In the genomic region with DNA sequence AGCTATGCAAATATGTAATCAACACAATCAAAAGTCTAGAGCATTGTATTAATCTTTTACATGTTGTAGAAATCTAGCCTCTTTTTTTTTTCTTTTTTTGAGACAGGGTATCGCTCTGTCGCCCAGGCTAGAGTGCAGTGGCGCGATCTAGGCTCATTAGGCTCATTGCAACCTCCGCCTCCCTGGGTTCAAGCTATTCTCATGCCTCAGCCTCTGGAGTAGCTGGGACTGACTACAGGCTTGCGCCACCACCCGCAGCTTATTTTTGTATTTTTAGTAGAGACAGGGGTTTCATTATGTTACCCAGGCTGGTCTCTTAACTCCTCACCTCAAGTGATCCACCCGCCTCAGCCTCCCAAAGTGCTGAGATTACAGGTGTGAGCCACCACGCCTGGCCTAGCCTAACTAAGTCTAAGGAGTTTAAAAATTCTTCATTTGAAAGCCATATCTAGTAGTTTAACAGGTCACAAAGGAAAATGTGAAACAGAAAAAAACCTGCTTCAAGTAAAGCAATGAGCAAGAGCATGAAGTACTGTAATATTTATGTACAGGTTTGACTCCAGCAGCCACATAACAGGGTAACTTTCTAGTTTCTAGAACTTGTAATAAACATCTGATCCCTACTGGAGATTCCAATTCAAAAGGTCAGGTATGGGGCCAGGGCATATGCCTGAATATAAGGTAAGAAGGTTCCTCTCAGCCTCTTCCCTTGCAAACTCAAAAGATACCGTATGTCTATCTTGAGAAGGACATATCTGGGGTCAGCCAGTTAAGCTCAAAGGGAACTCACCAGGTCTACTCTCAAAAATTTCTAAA, we compare ENCODE assay signal across 9 cellular contexts. TPM values are rescaled to one million over a fixed set of nuclear protein-coding genes. Genes with fewer than 3 reads are reported as not detected.
DNase-seq lines count a peak whose midpoint lies in the region; ATAC-seq and TF ChIP-seq lines count a peak whose summit lies in the region.
"Had no signal": no experiment of that assay in that cellular context is flagged by ENCODE, and none has a peak within 500 bp of the region (broad histone marks: within the 10 kb centered on the region; RNA-seq: fewer than 3 reads in every experiment).

No MANE protein-coding gene starts in this region.

- DNase-seq in GM23248: no peak
- peak; percentile 40 for DNase-seq in ecto neural progenitor cell (ENCODE audit: low spot score)
- DNase-seq in stimulated activated CD4-positive, alpha-beta T cell treated with anti-CD3 and anti-CD28 coated beads, Interleukin-2, amount 100 ng/mL, for 24 hours: peak; percentile 34 to 40
- DNase-seq in central memory CD4-positive, alpha-beta T cell: no peak
- no peak for DNase-seq in body of pancreas
- DNase-seq: erythroblast had no signal

- ATAC-seq in GM21717 (IDR thresholded peaks at IDR 0.05; ENCODE audit: unreplicated experiment) (no peak), body of pancreas (no peak)

- H3K27ac ChIP-seq in GM23248: peak overlapping the region; percentile 28; the same call in 1 of the 2 replicates
- no peak overlapping the region for H3K27ac ChIP-seq in SU-DHL-6 (ENCODE audit: low read depth, low read length)
- no peak overlapping the region for H3K27ac ChIP-seq in body of pancreas
- H3K27ac ChIP-seq: prostate gland had no signal

- TF ChIP-seq POLR2A in body of pancreas (IDR thresholded peaks at IDR 0.05): no peak

- peaks cover 36% of the 10 kb centered on the region for H3K4me1 ChIP-seq in GM23248 (ENCODE audit: insufficient read depth)
- peaks cover 56% of the 10 kb centered on the region for H3K4me1 ChIP-seq in body of pancreas

- H3K9me3 ChIP-seq in GM23248 (ENCODE audit: low read depth): no peaks in the 10 kb centered on the region
- H3K9me3 ChIP-seq in SU-DHL-6 (ENCODE audit: insufficient read depth, low read length): no peaks in the 10 kb centered on the region
- H3K9me3 ChIP-seq in body of pancreas: no peaks in the 10 kb centered on the region
- H3K9me3 ChIP-seq: prostate gland had no signal

- in situ Hi-C loops in GM23248 (cut with MboI): no loop called here

- H3K9me2 ChIP-seq in GM23248 (ENCODE audit: insufficient read depth) (no peaks in the 10 kb centered on the region), SU-DHL-6 (replicated peaks; ENCODE audit: insufficient read depth, low read length) (no peaks in the 10 kb centered on the region)

- H2AFZ ChIP-seq in GM23248 (no peak overlapping the region), SU-DHL-6 (ENCODE audit: low read depth, low read length, severe bottlenecking) (no peak overlapping the region)

- H3K27me3 ChIP-seq in GM23248 (replicated peaks; ENCODE audit: insufficient read depth) (no peaks in the 10 kb centered on the region), SU-DHL-6 (ENCODE audit: low read length) (no peaks in the 10 kb centered on the region), body of pancreas (no peaks in the 10 kb centered on the region)

- intact Hi-C loops in body of pancreas (cut with DNase I): no loop called here

- H3K79me2 ChIP-seq in GM23248 (ENCODE audit: insufficient read depth) (peaks cover 98% of the 10 kb centered on the region), SU-DHL-6 (ENCODE audit: insufficient read depth, low read length) (peaks cover 94% of the 10 kb centered on the region)

- peak overlapping the region; percentile 80; the same call in 1 of the 2 replicates for H3K4me3 ChIP-seq in GM23248
- H3K4me3 ChIP-seq in SU-DHL-6 (ENCODE audit: insufficient read depth, low read length, poor library complexity, severe bottlenecking): no peak overlapping the region
- no peak overlapping the region for H3K4me3 ChIP-seq in body of pancreas
- H3K4me3 ChIP-seq: prostate gland had no signal

- H3K4me2 ChIP-seq in GM23248 (ENCODE audit: unreplicated experiment) (peak overlapping the region; percentile 94), SU-DHL-6 (ENCODE audit: low read depth, low read length, poor library complexity, severe bottlenecking) (peak overlapping the region; percentile 93)

- WGBS in GM23248 (ENCODE audit: low coverage in 1 of 2, low lambda C conversion rate in 2 of 2, missing lambda C conversion rate in 2 of 2), 2 experiments: 92 to 94% methylated on average over 10 of the region's 10 CpGs
- 89 to 90% methylated on average over 10 of the region's 10 CpGs for WGBS in body of pancreas, 2 donors

- peaks cover 64% of the 10 kb centered on the region for H4K20me1 ChIP-seq in GM23248 (ENCODE audit: insufficient read depth)
- H4K20me1 ChIP-seq in SU-DHL-6 (ENCODE audit: low read depth, low read length): peaks cover 70% of the 10 kb centered on the region

- no peak for TF ChIP-seq CTCF in SU-DHL-6 (IDR thresholded peaks at IDR 0.05; ENCODE audit: insufficient read depth, low read length, poor library complexity, severe bottlenecking)
- no peak for TF ChIP-seq CTCF in body of pancreas (IDR thresholded peaks at IDR 0.05)

- H3F3A ChIP-seq in GM23248 (ENCODE audit: insufficient read depth): peaks cover 32% of the 10 kb centered on the region
- peaks cover 3% of the 10 kb centered on the region; the same call in 1 of the 2 replicates for H3F3A ChIP-seq in SU-DHL-6 (ENCODE audit: insufficient read depth)

- peaks cover 11% of the 10 kb centered on the region; the same call in 1 of the 2 replicates for H3K36me3 ChIP-seq in GM23248 (ENCODE audit: low read depth)
- H3K36me3 ChIP-seq in SU-DHL-6 (ENCODE audit: low read length): peaks cover 11% of the 10 kb centered on the region; the same call in 1 of the 2 replicates
- H3K36me3 ChIP-seq in body of pancreas (replicated peaks in 1 of 2; ENCODE audit: insufficient read depth in 1 of 2, low read depth in 2 of 2): no peaks in the 10 kb centered on the region
- H3K36me3 ChIP-seq: prostate gland had no signal

- H3K9ac ChIP-seq in GM23248 (no peak overlapping the region), SU-DHL-6 (ENCODE audit: low read length) (no peak overlapping the region)

RNA-seq across cellular contexts. Expression of gene CPNE1, which starts 4.4 kb away (rescaled TPM):
- 172 and 205 TPM in 2 replicates for total RNA-seq in GM23248 (2014; rRNA removed; shearing (Covaris generic))
- polyA plus RNA-seq in GM23248 (2016; fragmentation: Nextera tagmentation; extraction: Ambion mirVana): 166 and 178 TPM in 2 replicates
- total RNA-seq in body of pancreas: 10 to 100 TPM; 87.3 to 93.9 TPM

RNA-seq across cellular contexts. Expression of gene RBM12, which starts 4.4 kb away (rescaled TPM):
- 31.7 and 36.0 TPM in 2 replicates for total RNA-seq in GM23248 (2014; rRNA removed; shearing (Covaris generic))
- 18.1 and 18.5 TPM in 2 replicates for polyA plus RNA-seq in GM23248 (2016; fragmentation: Nextera tagmentation; extraction: Ambion mirVana)
- total RNA-seq in body of pancreas: 10 to 100 TPM; 14.8 to 22.3 TPM

RNA-seq across cellular contexts. Expression of gene NFS1, which starts 38.8 kb away (rescaled TPM):
- total RNA-seq in GM23248 (2014; rRNA removed; shearing (Covaris generic)): 35.8 and 56.9 TPM in 2 replicates
- 31.5 and 33.3 TPM in 2 replicates for polyA plus RNA-seq in GM23248 (2016; fragmentation: Nextera tagmentation; extraction: Ambion mirVana)
- total RNA-seq in body of pancreas: 10 to 100 TPM; 15.8 to 22.1 TPM

RNA-seq across cellular contexts. Expression of gene ROMO1, which starts 38.9 kb away (rescaled TPM):
- 148 and 311 TPM in 2 replicates for total RNA-seq in GM23248 (2014; rRNA removed; shearing (Covaris generic))
- polyA plus RNA-seq in GM23248 (2016; fragmentation: Nextera tagmentation; extraction: Ambion mirVana): 525 and 543 TPM in 2 replicates
- total RNA-seq in body of pancreas: 100 to 1,000 TPM in 1 of 2 donors, 10 to 100 TPM in 1; 55.0 to 192 TPM

RNA-seq across cellular contexts. Expression of gene SPAG4, which starts 44.7 kb away (rescaled TPM):
- 3.3 and 14.2 TPM in 2 replicates for total RNA-seq in GM23248 (2014; rRNA removed; shearing (Covaris generic))
- 17.3 and 20.9 TPM in 2 replicates for polyA plus RNA-seq in GM23248 (2016; fragmentation: Nextera tagmentation; extraction: Ambion mirVana)
- 10 to 100 TPM; 17.9 to 22.1 TPM for total RNA-seq in body of pancreas

Comparison
In these comparisons a context has a peak if more than half of its experiments do, and no peak if none do; other contexts are left out.
1. DNase-seq: peak in ecto neural progenitor cell (single experiment) and stimulated activated CD4-positive, alpha-beta T cell treated with anti-CD3 and anti-CD28 coated beads, Interleukin-2, amount 100 ng/mL, for 24 hours (2 of 2); none in GM23248 (single experiment), central memory CD4-positive, alpha-beta T cell (single experiment) and body of pancreas (0 of 4).